Comparison of ENCODE assay signal across 18 cellular contexts in genomic region chr1:39310015-39310414, GRCh38.
DNase-seq lines count a peak whose midpoint lies in the region; ATAC-seq, FAIRE-seq and TF ChIP-seq lines count a peak whose summit lies in the region.
"Had no signal": no experiment of that assay in that cellular context is flagged by ENCODE, and none has a peak within 500 bp of the region (broad histone marks: within the 10 kb centered on the region; RNA-seq: fewer than 3 reads in every experiment).

No MANE protein-coding gene starts in this region.

- CTCF ChIA-PET in GM12878 (lab: Yijun Ruan, JAX), result interaction anchor here (0.5 to 1.6 kb wide), 4 partner anchors 10 to 148 kb away, joined by 3 to 7 read pairs (median 4); no protein-coding TSS in a partner anchor

- intact Hi-C loops in natural killer cell (cut with micrococcal nuclease), result no loop called here
- intact Hi-C loops in GM12878 (cut with micrococcal nuclease; ENCODE audit: unreplicated experiment), result no loop called here
- intact Hi-C loops in uterus (cut with DNase I; ENCODE audit: low total_unique reads), result no loop called here

- H3K36me3 ChIP-seq in GM12878 (ENCODE audit: control insufficient read depth in 2 of 2, insufficient read depth in 2 of 2, low read length in 1 of 2) (peaks cover 7 to 25% of the 10 kb centered on the region in 2 experiments), uterus (no peaks in the 10 kb centered on the region)

- H3K27me3 ChIP-seq in GM12878 (replicated peaks in 1 of 2; ENCODE audit: control insufficient read depth in 2 of 2, insufficient read depth in 2 of 2, low read length in 1 of 2) (no peaks in the 10 kb centered on the region), uterus (no peaks in the 10 kb centered on the region)
- H3K27me3 ChIP-seq: Peyer's patch had no signal

- WGBS in GM12878 (ENCODE audit: insufficient coverage, insufficient replicate concordance, low lambda C conversion rate, missing lambda C conversion rate), result 76% methylated on average over 6 of the region's 6 CpGs

- in situ Hi-C loops in GM12878 (cut with MboI), result no loop called here

- H3K27ac ChIP-seq in GM12878 (ENCODE audit: control insufficient read depth, insufficient read depth) (no peak overlapping the region), uterus (no peak overlapping the region)
- H3K27ac ChIP-seq: Peyer's patch had no signal

- H3K79me2 ChIP-seq in GM12878 (ENCODE audit: control insufficient read depth, insufficient read depth, low read length), result no peaks in the 10 kb centered on the region

- H3K4me1 Mint-ChIP-seq in natural killer cell, result peaks cover 6 to 15% of the 10 kb centered on the region in 2 donors
- H3K4me1 Mint-ChIP-seq in natural killer cell treated with Interleukin-12 subunit alpha and Interleukin-12 subunit beta and Interleukin-15 and Interleukin-18, amount 100 ng/mL, for 72 hours (ENCODE audit: low read depth in 2 of 2), result peaks cover 0 to 3% of the 10 kb centered on the region in 2 donors
- peaks cover 0 to 3% of the 10 kb centered on the region in 2 donors for H3K4me1 Mint-ChIP-seq in stimulated activated naive B cell treated with anti-CD40 and anti-IgM and Interleukin-4, amounts not matched to agents 10 μg/mL and 1 μg/mL and 100 μg/mL, for 72 hours

- RAD21 ChIA-PET in GM12878 (lab: Charles Lee; ENCODE audit: unreplicated experiment), result interaction anchor here (1.6 kb wide), 1 partner anchor 101 kb away, joined by 3 read pairs; no protein-coding TSS in a partner anchor

- no peaks in the 10 kb centered on the region for H4K20me1 ChIP-seq in GM12878 (ENCODE audit: control insufficient read depth, insufficient read depth)

- POLR2A ChIA-PET in GM12878 (lab: Charles Lee), result interaction anchor here (1.0 kb wide), 1 partner anchor 46 kb away, joined by 3 read pairs; no protein-coding TSS in a partner anchor

- no peak overlapping the region for H2AFZ ChIP-seq in GM12878 (ENCODE audit: control insufficient read depth, low read depth, low read length)

- H3K9ac ChIP-seq in GM12878 (ENCODE audit: control insufficient read depth, insufficient read depth, low read length), result no peak overlapping the region

- ATAC-seq in natural killer cell (no peak), GM12878 (no peak), HG03135 (IDR thresholded peaks at IDR 0.05; ENCODE audit: unreplicated experiment) (no peak), GM21528 (IDR thresholded peaks at IDR 0.05; ENCODE audit: low FRiP score, unreplicated experiment) (no peak)
- ATAC-seq in natural killer cell treated with Interleukin-12 subunit alpha and Interleukin-12 subunit beta and Interleukin-15 and Interleukin-18, amount 100 ng/mL, for 72 hours, result no peak
- no peak for ATAC-seq in stimulated activated naive B cell treated with anti-CD40 and anti-IgM and Interleukin-4, amounts not matched to agents 10 μg/mL and 1 μg/mL and 100 μg/mL, for 72 hours (replicated peaks)
- ATAC-seq: HepG2 had no signal

- no peak overlapping the region for H3K4me2 ChIP-seq in GM12878 (ENCODE audit: control insufficient read depth, insufficient read depth)

- no TSS peak for BruUV-seq in GM12878 (replicated peaks; lab: Mats Ljungman, UMichigan)

- FAIRE-seq in GM12878 (lab: Jason Lieb, UNC), result no peak
- FAIRE-seq: HepG2 had no signal

- peaks cover 41% of the 10 kb centered on the region for H3K36me3 Mint-ChIP-seq in natural killer cell
- peaks cover 36% of the 10 kb centered on the region for H3K36me3 Mint-ChIP-seq in natural killer cell treated with Interleukin-12 subunit alpha and Interleukin-12 subunit beta and Interleukin-15 and Interleukin-18, amount 100 ng/mL, for 72 hours
- peaks cover 40 to 52% of the 10 kb centered on the region in 2 donors for H3K36me3 Mint-ChIP-seq in stimulated activated naive B cell treated with anti-CD40 and anti-IgM and Interleukin-4, amounts not matched to agents 10 μg/mL and 1 μg/mL and 100 μg/mL, for 72 hours

- H3K9me3 ChIP-seq in GM12878 (replicated peaks; ENCODE audit: control insufficient read depth, insufficient read depth, low read length), result no peaks in the 10 kb centered on the region
- H3K9me3 ChIP-seq in uterus, result no peaks in the 10 kb centered on the region
- H3K9me3 ChIP-seq: Peyer's patch had no signal

- TF ChIP-seq POLR2A in NB4 (IDR thresholded peaks at IDR 0.05; ENCODE audit: extremely low read depth, insufficient read length) (no peak), GM12878 (IDR thresholded peaks at IDR 0.05; ENCODE audit: low read depth, low read length) (no peak), uterus (IDR thresholded peaks at IDR 0.05) (no peak)

- no peak for TF ChIP-seq RAD21 in GM12878 (IDR thresholded peaks at IDR 0.05; ENCODE audit: insufficient read depth, low read depth, low read length)

- DNase-seq in natural killer cell (no peak), NB4 (ENCODE audit: low read depth) (peak; percentile 15), GM12878 (ENCODE audit: low read depth, low spot score) (no peak), uterus (no peak)
- no peak for DNase-seq in natural killer cell treated with Interleukin-12 subunit alpha and Interleukin-12 subunit beta and Interleukin-15 and Interleukin-18, amount 100 ng/mL, for 72 hours (ENCODE audit: low spot score)
- no peak for DNase-seq in stimulated activated naive B cell treated with anti-CD40 and anti-IgM and Interleukin-4, amounts not matched to agents 10 μg/mL and 1 μg/mL and 100 μg/mL, for 72 hours
- DNase-seq: ACHN, GF-D8, H9, Karpas-422, MM.1S, NCI-H1436 treated with DMSO at 0.1 percent for 48 hours, NCI-H2107, Peyer's patch, SHP77 had no signal

- peak overlapping the region; percentile 11 to 69 for H3K27ac Mint-ChIP-seq in natural killer cell
- H3K27ac Mint-ChIP-seq in natural killer cell treated with Interleukin-12 subunit alpha and Interleukin-12 subunit beta and Interleukin-15 and Interleukin-18, amount 100 ng/mL, for 72 hours, result no peak overlapping the region
- H3K27ac Mint-ChIP-seq in stimulated activated naive B cell treated with anti-CD40 and anti-IgM and Interleukin-4, amounts not matched to agents 10 μg/mL and 1 μg/mL and 100 μg/mL, for 72 hours, result peak overlapping the region; percentile 9

- SMC1A ChIA-PET in GM12878 (lab: Charles Lee; ENCODE audit: uncharacterized antibody, unreplicated experiment), result interaction anchor here (1.6 to 3.0 kb wide), 3 partner anchors 10 to 118 kb away, joined by 4 to 8 read pairs (median 6); no protein-coding TSS in a partner anchor

- no peak for TF ChIP-seq EP300 in GM12878 (IDR thresholded peaks at IDR 0.05; ENCODE audit: borderline replicate concordance in 1 of 2, control insufficient read depth in 1 of 2, low read depth in 2 of 2, low read length in 2 of 2)

- no peak overlapping the region for H3K4me3 Mint-ChIP-seq in natural killer cell
- no peak overlapping the region for H3K4me3 Mint-ChIP-seq in natural killer cell treated with Interleukin-12 subunit alpha and Interleukin-12 subunit beta and Interleukin-15 and Interleukin-18, amount 100 ng/mL, for 72 hours
- no peak overlapping the region for H3K4me3 Mint-ChIP-seq in stimulated activated naive B cell treated with anti-CD40 and anti-IgM and Interleukin-4, amounts not matched to agents 10 μg/mL and 1 μg/mL and 100 μg/mL, for 72 hours
- H3K4me3 Mint-ChIP-seq: H9 had no signal

- H3K9me3 Mint-ChIP-seq in natural killer cell, result no peaks in the 10 kb centered on the region
- H3K9me3 Mint-ChIP-seq in natural killer cell treated with Interleukin-12 subunit alpha and Interleukin-12 subunit beta and Interleukin-15 and Interleukin-18, amount 100 ng/mL, for 72 hours, result no peaks in the 10 kb centered on the region
- no peaks in the 10 kb centered on the region for H3K9me3 Mint-ChIP-seq in stimulated activated naive B cell treated with anti-CD40 and anti-IgM and Interleukin-4, amounts not matched to agents 10 μg/mL and 1 μg/mL and 100 μg/mL, for 72 hours
- H3K9me3 Mint-ChIP-seq: H9 had no signal

- H3K4me3 ChIP-seq in NB4 (ENCODE audit: low read depth, low read length) (no peak overlapping the region), GM12878 (no peak overlapping the region), uterus (no peak overlapping the region)
- H3K4me3 ChIP-seq: Peyer's patch had no signal

- no peaks in the 10 kb centered on the region for H3K27me3 Mint-ChIP-seq in natural killer cell (ENCODE audit: low read depth in 2 of 2)
- H3K27me3 Mint-ChIP-seq in natural killer cell treated with Interleukin-12 subunit alpha and Interleukin-12 subunit beta and Interleukin-15 and Interleukin-18, amount 100 ng/mL, for 72 hours, result no peaks in the 10 kb centered on the region
- H3K27me3 Mint-ChIP-seq in stimulated activated naive B cell treated with anti-CD40 and anti-IgM and Interleukin-4, amounts not matched to agents 10 μg/mL and 1 μg/mL and 100 μg/mL, for 72 hours, result no peaks in the 10 kb centered on the region

- no peak for TF ChIP-seq CTCF in natural killer cell (IDR thresholded peaks at IDR 0.05)
- no peak for TF ChIP-seq CTCF in NB4 (IDR thresholded peaks at IDR 0.05; ENCODE audit: low read depth, low read length)
- no peak for TF ChIP-seq CTCF in GM12878 (IDR thresholded peaks at IDR 0.05 in 2 of 3, conservative IDR thresholded peaks at IDR 0.05 in 1 of 3; ENCODE audit: control insufficient read depth in 2 of 3, extremely low read depth in 1 of 3, insufficient read depth in 1 of 3, low read depth in 3 of 3, low read length in 3 of 3)
- no peak for TF ChIP-seq CTCF in uterus (IDR thresholded peaks at IDR 0.05)

- H3K4me1 ChIP-seq in GM12878 (ENCODE audit: control insufficient read depth, insufficient read depth, low read length) (no peaks in the 10 kb centered on the region), uterus (no peaks in the 10 kb centered on the region)
- H3K4me1 ChIP-seq: Peyer's patch had no signal

TF ChIP-seq in GM12878, 131 proteins besides CTCF, POLR2A, EP300 and RAD21:
- TF ChIP-seq POLR2AphosphoS5 (IDR thresholded peaks at IDR 0.05; ENCODE audit: low read length) (no peak), ZNF274 (IDR thresholded peaks at IDR 0.05; ENCODE audit: insufficient read depth, insufficient read length) (no peak), SPI1 (IDR thresholded peaks at IDR 0.05; ENCODE audit: borderline replicate concordance, insufficient read depth, low read depth, low read length) (peak; percentile 36; the same call in 1 of the 2 replicates), JUND (IDR thresholded peaks at IDR 0.05; ENCODE audit: low read depth, low read length) (no peak), ZNF217 (IDR thresholded peaks at IDR 0.05) (no peak)

Comparison
In these comparisons a context has a peak if more than half of its experiments do, and no peak if none do; other contexts are left out.
1. H3K27ac Mint-ChIP-seq: peak in natural killer cell (2 of 2) and stimulated activated naive B cell treated with anti-CD40 and anti-IgM and Interleukin-4, amounts not matched to agents 10 μg/mL and 1 μg/mL and 100 μg/mL, for 72 hours (single experiment); none in natural killer cell treated with Interleukin-12 subunit alpha and Interleukin-12 subunit beta and Interleukin-15 and Interleukin-18, amount 100 ng/mL, for 72 hours (0 of 2).